ENCODE assay signal across 16 cellular contexts in the genomic region with DNA sequence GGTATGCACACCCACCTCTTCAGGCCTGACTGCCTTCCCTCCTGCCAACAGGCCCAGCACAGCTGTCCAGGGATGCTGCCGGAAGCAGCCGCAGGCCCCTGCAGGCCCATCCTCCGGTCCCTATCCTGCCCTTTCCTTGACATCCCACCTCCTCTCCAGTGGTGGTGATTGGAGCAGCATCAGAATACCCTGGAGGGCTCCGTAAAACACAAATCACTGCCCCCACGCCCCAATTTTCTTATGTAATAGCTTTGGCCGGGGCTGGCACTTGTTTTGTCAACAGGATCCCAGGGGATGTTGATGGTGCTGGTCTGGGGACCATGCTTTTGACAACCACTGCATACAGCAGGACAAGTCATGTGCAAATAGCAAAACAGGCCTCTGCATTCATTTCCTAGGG.
DNase-seq lines count a peak whose midpoint lies in the region; ATAC-seq, FAIRE-seq and TF ChIP-seq lines count a peak whose summit lies in the region.
"Had no signal": no experiment of that assay in that cellular context is flagged by ENCODE, and none has a peak within 500 bp of the region (broad histone marks: within the 10 kb centered on the region; RNA-seq: fewer than 3 reads in every experiment).

No MANE protein-coding gene starts in this region.

- FAIRE-seq in HTR-8/SVneo (lab: Jason Lieb, UNC), result no peak
- FAIRE-seq: TTC549 had no signal

- H3K9me3 Mint-ChIP-seq in activated B cell treated with CpG ODN at 0.5 μM for 24 hours, result no peaks in the 10 kb centered on the region
- H3K9me3 Mint-ChIP-seq: activated naive CD4-positive, alpha-beta T cell treated with anti-CD3 and anti-CD28 coated beads, Interleukin-2, amount 50 U/mL, for 72 hours; nephron progenitor cell had no signal

- H4K20me1 ChIP-seq in DND-41 (ENCODE audit: insufficient read depth, low read length), result no peaks in the 10 kb centered on the region; the same call in 1 of the 2 replicates

- no peaks in the 10 kb centered on the region for H3K4me1 Mint-ChIP-seq in activated B cell treated with CpG ODN at 0.5 μM for 24 hours

- H2AFZ ChIP-seq in DND-41 (ENCODE audit: low read depth, low read length), result no peak overlapping the region

- no peak for DNase-seq in DND-41
- DNase-seq in activated B cell treated with CpG ODN at 0.5 μM for 24 hours, result peak; percentile 12
- DNase-seq in right cardiac atrium, result no peak
- DNase-seq in NCI-H2029 (lab: John Stamatoyannopoulos, UW), result no peak
- DNase-seq in medulla oblongata (ENCODE audit: extremely low spot score), result no peak
- no peak for DNase-seq in NCI-H1930 (lab: John Stamatoyannopoulos, UW)
- no peak for DNase-seq in HTR-8/SVneo (ENCODE audit: insufficient read length, low spot score)
- DNase-seq: activated CD4-positive, alpha-beta T cell treated with anti-CD3 and anti-CD28 coated beads, Interleukin-2, amount 50 U/mL, for 1 hour; activated T-cell treated with anti-CD3 and anti-CD28 coated beads, Interleukin-2, amount 50 U/mL, for 1 hour; GOT3; KG1; nephron progenitor cell; stimulated activated CD4-positive, alpha-beta T cell treated with anti-CD3 and anti-CD28 coated beads, Interleukin-15, amount 100 ng/mL, for 24 hours had no signal

- POLR2A ChIA-PET in activated B cell treated with CpG ODN at 0.5 μM for 24 hours (lab: Charles Lee), result no interaction called here

- H3K79me2 ChIP-seq in DND-41 (ENCODE audit: insufficient read depth, low read length), result no peaks in the 10 kb centered on the region

- no peak overlapping the region for H3K4me2 ChIP-seq in DND-41 (ENCODE audit: insufficient read depth, low read length)

- no peak overlapping the region for H3K4me3 Mint-ChIP-seq in activated B cell treated with CpG ODN at 0.5 μM for 24 hours
- H3K4me3 Mint-ChIP-seq: nephron progenitor cell had no signal

- H3K4me3 ChIP-seq in DND-41 (ENCODE audit: low read depth in 1 of 2, low read length in 2 of 2) (no peak overlapping the region), right cardiac atrium (ENCODE audit: low read length) (no peak overlapping the region), skeletal muscle tissue (ENCODE audit: low read length in 3 of 3) (no peak overlapping the region)

- no peaks in the 10 kb centered on the region for H3K27me3 Mint-ChIP-seq in activated B cell treated with CpG ODN at 0.5 μM for 24 hours

- CTCF ChIA-PET in activated B cell treated with CpG ODN at 0.5 μM for 24 hours (lab: Charles Lee), result interaction anchor here (1.2 kb wide), 1 partner anchor 277 kb away, joined by 3 read pairs; no protein-coding TSS in a partner anchor

- ATAC-seq in DND-41 (ENCODE audit: insufficient read depth, low read depth), result no peak
- no peak for ATAC-seq in activated B cell treated with CpG ODN at 0.5 μM for 24 hours (ENCODE audit: low read depth)
- peak in 1 of 2 donors; percentile 0 for ATAC-seq in right cardiac atrium
- ATAC-seq: activated naive CD4-positive, alpha-beta T cell treated with anti-CD3 and anti-CD28 coated beads, Interleukin-2, amount 50 U/mL, for 72 hours had no signal

- H3K36me3 ChIP-seq in DND-41 (ENCODE audit: insufficient read depth, low read length) (no peaks in the 10 kb centered on the region), skeletal muscle tissue (ENCODE audit: control insufficient read depth in 3 of 3, insufficient read depth in 3 of 3, low read length in 3 of 3) (no peaks in the 10 kb centered on the region)

- intact Hi-C loops in activated B cell treated with CpG ODN at 0.5 μM for 24 hours (cut with micrococcal nuclease), result no loop called here
- intact Hi-C loops in right cardiac atrium (cut with DNase I), result loop anchor here in 1 of 4 donors (10.0 kb wide), 2 partner anchors 126 to 274 kb away; a partner anchor contains a TSS

- 68% methylated on average over 6 of the region's 6 CpGs for WGBS in right cardiac atrium

- H3K27ac Mint-ChIP-seq in activated B cell treated with CpG ODN at 0.5 μM for 24 hours, result no peak overlapping the region
- H3K27ac Mint-ChIP-seq: activated naive CD4-positive, alpha-beta T cell treated with anti-CD3 and anti-CD28 coated beads, Interleukin-2, amount 50 U/mL, for 72 hours had no signal

- peak; percentile 15 for TF ChIP-seq CTCF in DND-41 (IDR thresholded peaks at IDR 0.05; ENCODE audit: borderline replicate concordance, extremely low read depth, low read length, poor library complexity, severe bottlenecking)
- no peak for TF ChIP-seq CTCF in activated B cell treated with CpG ODN at 0.5 μM for 24 hours (IDR thresholded peaks at IDR 0.05)

- H3K27ac ChIP-seq in DND-41 (ENCODE audit: low read length), result no peak overlapping the region
- peak overlapping the region; percentile 90 for H3K27ac ChIP-seq in right cardiac atrium (ENCODE audit: low read length)
- H3K27ac ChIP-seq in skeletal muscle tissue (ENCODE audit: low read depth, low read length), result peak overlapping the region; percentile 19

- H3K9ac ChIP-seq in DND-41 (ENCODE audit: low read depth, low read length), result no peak overlapping the region
- peak overlapping the region in 1 of 3 donors; percentile 62 for H3K9ac ChIP-seq in skeletal muscle tissue (ENCODE audit: low read depth in 1 of 3, low read length in 3 of 3)

- H3K27me3 ChIP-seq in DND-41 (ENCODE audit: insufficient read depth, low read length, poor library complexity), result no peaks in the 10 kb centered on the region
- no peaks in the 10 kb centered on the region for H3K27me3 ChIP-seq in right cardiac atrium (ENCODE audit: control insufficient read depth, insufficient read depth)
- H3K27me3 ChIP-seq in skeletal muscle tissue (ENCODE audit: control insufficient read depth in 3 of 3, insufficient read depth in 3 of 3, low read length in 3 of 3), result no peaks in the 10 kb centered on the region

- H3K36me3 Mint-ChIP-seq in activated B cell treated with CpG ODN at 0.5 μM for 24 hours (ENCODE audit: low read depth), result no peaks in the 10 kb centered on the region
- H3K36me3 Mint-ChIP-seq: activated naive CD4-positive, alpha-beta T cell treated with anti-CD3 and anti-CD28 coated beads, Interleukin-2, amount 50 U/mL, for 72 hours had no signal

- H3K9me3 ChIP-seq in DND-41 (ENCODE audit: insufficient read depth, low read length, severe bottlenecking), result no peaks in the 10 kb centered on the region
- H3K9me3 ChIP-seq in right cardiac atrium (ENCODE audit: control insufficient read depth, low read length), result no peaks in the 10 kb centered on the region
- no peaks in the 10 kb centered on the region for H3K9me3 ChIP-seq in skeletal muscle tissue (ENCODE audit: control insufficient read depth in 3 of 3, low read length in 3 of 3)

- peaks cover 15% of the 10 kb centered on the region for H3K4me1 ChIP-seq in DND-41 (ENCODE audit: insufficient read depth, low read length)
- peaks cover 25% of the 10 kb centered on the region for H3K4me1 ChIP-seq in right cardiac atrium (ENCODE audit: control insufficient read depth, insufficient read depth, low read length)
- peaks cover 55 to 82% (median 62%) of the 10 kb centered on the region in 3 donors for H3K4me1 ChIP-seq in skeletal muscle tissue (ENCODE audit: control insufficient read depth in 3 of 3, insufficient read depth in 3 of 3, low read length in 3 of 3)
